ENCODE assay signal across 8 cellular contexts in the genomic region with DNA sequence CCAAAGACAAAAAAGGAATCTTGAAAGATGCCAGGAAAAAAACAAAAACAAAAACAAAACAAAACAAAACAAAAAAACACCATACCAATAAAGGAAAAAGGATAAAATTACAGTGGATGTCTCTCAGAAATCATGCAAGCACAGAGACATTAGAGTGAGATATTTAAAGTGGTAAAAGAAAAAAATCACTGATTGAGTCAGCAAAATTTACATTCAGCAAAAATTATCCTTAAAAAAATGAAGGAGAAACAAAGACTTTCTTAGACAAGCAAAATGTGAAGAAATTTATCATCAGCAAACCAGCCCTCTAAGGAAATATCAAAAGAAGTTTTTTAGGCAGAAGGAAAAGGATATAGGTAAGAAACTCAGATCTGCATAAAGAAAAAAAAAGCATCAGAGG. TPM values are rescaled to one million over a fixed set of nuclear protein-coding genes. Genes with fewer than 3 reads are reported as not detected.
"Had no signal": no experiment of that assay in that cellular context is flagged by ENCODE, and none has a peak within 500 bp of the region (broad histone marks: within the 10 kb centered on the region; RNA-seq: fewer than 3 reads in every experiment).

No MANE protein-coding gene starts in this region.

- H3K27ac ChIP-seq: KMS-11 had no signal

- H3K4me2 ChIP-seq: GM23338, KMS-11 had no signal

- H3K27ac Mint-ChIP-seq: GM23338, H9, HFFc6 had no signal

- H3K9me3 Mint-ChIP-seq: GM23338, H9, HFFc6 had no signal

- H3K4me3 ChIP-seq: GM23338 had no signal

- DNase-seq: H9, HCEC 1CT, HFFc6, KBM-7 had no signal

- FAIRE-seq: H1 had no signal

- H3K9ac ChIP-seq: KMS-11 had no signal

- ATAC-seq: GM23338 had no signal

- H3K4me1 Mint-ChIP-seq: GM23338, H9 had no signal

- H3K4me3 Mint-ChIP-seq: GM23338, H9, HFFc6 had no signal

- H2AFZ ChIP-seq: GM23338 had no signal

RNA-seq across cellular contexts. Expression of a gene that starts 10.2 kb away (rescaled TPM):
- total RNA-seq: GM23338, H1, H9, HFFc6, HT-29 had no signal
- polyA plus RNA-seq: GM23338, H1 had no signal

RNA-seq across cellular contexts. Expression of a gene that starts 11.6 kb away (rescaled TPM):
- total RNA-seq: GM23338, H1, H9, HFFc6, HT-29 had no signal
- polyA plus RNA-seq: GM23338, H1 had no signal

RNA-seq across cellular contexts. Expression of a gene that starts 48.7 kb away (rescaled TPM):
- total RNA-seq: HT-29 had no signal
